ENCODE assay signal across 21 cellular contexts in the genomic region with DNA sequence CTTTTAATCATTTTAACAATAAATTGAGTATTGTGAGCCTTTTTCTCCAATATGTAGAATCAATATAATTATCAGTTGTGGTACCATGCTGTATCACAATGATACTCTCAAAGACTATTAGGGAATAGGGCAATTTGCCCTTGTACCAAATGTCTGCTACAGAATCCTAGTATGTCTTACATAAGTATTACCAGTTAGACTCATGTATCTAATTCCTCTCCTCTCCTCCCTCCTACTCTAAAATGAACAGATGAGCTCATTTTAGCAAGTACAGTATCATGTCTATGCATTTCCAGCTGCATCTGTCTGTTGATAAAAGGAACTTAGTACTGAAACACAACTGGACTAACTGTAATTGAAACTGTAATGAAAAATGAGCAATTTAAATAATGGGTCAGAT.
"Had no signal": no experiment of that assay in that cellular context is flagged by ENCODE, and none has a peak within 500 bp of the region (broad histone marks: within the 10 kb centered on the region; RNA-seq: fewer than 3 reads in every experiment).

No MANE protein-coding gene starts in this region.

- DNase-seq: dorsolateral prefrontal cortex; effector CD4-positive, alpha-beta T cell; foreskin melanocyte; glutamatergic neuron; hypothalamus; immature natural killer cell; islet precursor cell; left ventricle myocardium superior; lower lobe of right lung; natural killer cell; pancreas; right lobe of liver; stimulated activated CD4-positive, alpha-beta T cell treated with anti-CD3 and anti-CD28 coated beads, Interleukin-2, amount 100 ng/mL, for 24 hours; stimulated activated CD4-positive, alpha-beta T cell treated with anti-CD3 and anti-CD28 coated beads, Interleukin-4, amount 100 ng/mL, for 24 hours; stimulated activated naive CD4-positive, alpha-beta T cell treated with Interleukin-2 at 50 U/mL for 16 hours; stomach; thyroid gland; trophoblast cell had no signal

- H3K4me3 ChIP-seq: dorsolateral prefrontal cortex, esophagus muscularis mucosa, lower lobe of right lung, pancreas, right lobe of liver, stomach, thyroid gland, vagina had no signal

- ATAC-seq: left ventricle myocardium superior; lower lobe of right lung; natural killer cell; pancreas; right lobe of liver; stimulated activated effector memory CD8-positive, alpha-beta T cell treated with anti-CD3 and anti-CD28 coated beads, Interleukin-12 subunit alpha, Interleukin-12 subunit beta, amount 100 ng/mL, for 72 hours had no signal

- H3K4me1 ChIP-seq: esophagus muscularis mucosa, lower lobe of right lung, pancreas, right lobe of liver, stomach, thyroid gland, vagina had no signal

- H3K36me3 ChIP-seq: esophagus muscularis mucosa, lower lobe of right lung, pancreas, right lobe of liver, stomach, thyroid gland, vagina had no signal

- H3K27ac ChIP-seq: dorsolateral prefrontal cortex, esophagus muscularis mucosa, lower lobe of right lung, pancreas, right lobe of liver, stomach, thyroid gland, vagina had no signal

- H3K9me3 ChIP-seq: esophagus muscularis mucosa, lower lobe of right lung, pancreas, right lobe of liver, thyroid gland, vagina had no signal

- H3K27me3 ChIP-seq: pancreas, right lobe of liver, stomach, thyroid gland, vagina had no signal
